In genomic region chr7:101315336-101315735, GRCh38 we compare ENCODE assay signal across 9 cellular contexts. TPM values are rescaled to one million over a fixed set of nuclear protein-coding genes. Genes with fewer than 3 reads are reported as not detected.
DNase-seq lines count a peak whose midpoint lies in the region; ATAC-seq, FAIRE-seq and TF ChIP-seq lines count a peak whose summit lies in the region.
"Had no signal": no experiment of that assay in that cellular context is flagged by ENCODE, and none has a peak within 500 bp of the region (broad histone marks: within the 10 kb centered on the region; RNA-seq: fewer than 3 reads in every experiment).

No MANE protein-coding gene starts in this region.

- peaks cover 27% of the 10 kb centered on the region for H3K36me3 Mint-ChIP-seq in astrocyte (ENCODE audit: low read depth, unreplicated experiment)

- no peaks in the 10 kb centered on the region for H4K20me1 ChIP-seq in astrocyte (ENCODE audit: insufficient read depth, low read length)

- no peak overlapping the region for H2AFZ ChIP-seq in astrocyte (ENCODE audit: low read depth, low read length)

- no peak overlapping the region for H3K27ac ChIP-seq in RWPE1
- H3K27ac ChIP-seq in astrocyte (ENCODE audit: low read depth, low read length), result no peak overlapping the region

- H3K4me1 ChIP-seq in astrocyte (ENCODE audit: insufficient read depth, low read length), result no peaks in the 10 kb centered on the region

- no peak overlapping the region for H3K9ac ChIP-seq in astrocyte (ENCODE audit: low read length)

- FAIRE-seq in GM19239 (lab: Jason Lieb, UNC) (peak; percentile 42), astrocyte (lab: Jason Lieb, UNC) (no peak)
- FAIRE-seq: islet of Langerhans had no signal

- H3K4me3 ChIP-seq in AG10803 (ENCODE audit: low read length) (no peak overlapping the region), astrocyte (ENCODE audit: insufficient read depth, low read depth, low read length) (no peak overlapping the region)

- H3K4me3 Mint-ChIP-seq in astrocyte (ENCODE audit: unreplicated experiment), result no peak overlapping the region

- DNase-seq in AG10803 (ENCODE audit: low read depth) (peak; percentile 46), GM19239 (ENCODE audit: insufficient read length, low spot score) (peak; percentile 34), RWPE1 (ENCODE audit: low spot score) (no peak), astrocyte (ENCODE audit: low read depth) (peak; percentile 14), kidney glomerular epithelial cell (lab: John Stamatoyannopoulos, UW) (peak; percentile 14)
- DNase-seq in stimulated activated CD8-positive, alpha-beta memory T cell treated with anti-CD3 and anti-CD28 coated beads, Interleukin-4, amount 100 ng/mL, for 24 hours (ENCODE audit: low read depth), result peak; percentile 23

- H3K79me2 ChIP-seq in astrocyte (ENCODE audit: insufficient read depth, low read length), result no peaks in the 10 kb centered on the region

- no peak overlapping the region for H3K27ac Mint-ChIP-seq in astrocyte (ENCODE audit: unreplicated experiment)

- H3K27me3 ChIP-seq in astrocyte (ENCODE audit: insufficient read depth, low read length), result no peaks in the 10 kb centered on the region

- CTCF ChIA-PET in RWPE1 (lab: Yijun Ruan, JAX), result interaction anchor here (0.7 to 1.2 kb wide), 3 partner anchors 37 to 988 kb away, joined by 3 to 4 read pairs (median 3); no protein-coding TSS in a partner anchor

- POLR2A ChIA-PET in RWPE1 (lab: Yijun Ruan, JAX; ENCODE audit: low non-redundant PET), result interaction anchor here (0.5 kb wide), 1 partner anchor 18 kb away, joined by 3 read pairs; no protein-coding TSS in a partner anchor

- TF ChIP-seq CTCF in AG10803 (conservative IDR thresholded peaks at IDR 0.05; ENCODE audit: low read length) (peak; percentile 71), RWPE1 (conservative IDR thresholded peaks at IDR 0.05; ENCODE audit: low read depth) (peak; percentile 56), astrocyte (IDR thresholded peaks at IDR 0.05; ENCODE audit: insufficient read depth, low read depth, low read length) (peak; percentile 71)

- peaks cover 10% of the 10 kb centered on the region for H3K9me3 Mint-ChIP-seq in astrocyte (ENCODE audit: unreplicated experiment)

- ATAC-seq in GM18502 (IDR thresholded peaks at IDR 0.05; ENCODE audit: poor library complexity, unreplicated experiment) (no peak), GM19328 (IDR thresholded peaks at IDR 0.05; ENCODE audit: unreplicated experiment) (no peak)

- H3K36me3 ChIP-seq in astrocyte (ENCODE audit: insufficient read depth, low read length), result peaks cover 10% of the 10 kb centered on the region

- H3K4me1 Mint-ChIP-seq in astrocyte (ENCODE audit: low read depth, unreplicated experiment), result no peaks in the 10 kb centered on the region

- no peaks in the 10 kb centered on the region for H3K27me3 Mint-ChIP-seq in astrocyte (ENCODE audit: low read depth, unreplicated experiment)

- H3K9me3 ChIP-seq in astrocyte (ENCODE audit: insufficient read depth, low read depth, low read length), result no peaks in the 10 kb centered on the region

- H3K4me2 ChIP-seq in astrocyte (ENCODE audit: low read length), result no peak overlapping the region

RNA-seq across cellular contexts. Expression of gene IFT22, which starts 6.3 kb away (rescaled TPM):
- total RNA-seq in astrocyte, result 20.9 and 23.5 TPM in 2 replicates

RNA-seq across cellular contexts. Expression of gene COL26A1, which starts 47.3 kb away (rescaled TPM):
- total RNA-seq in astrocyte, result 6.8 and 7.1 TPM in 2 replicates
